ENCODE assay signal across 1 cellular context in the genomic region with DNA sequence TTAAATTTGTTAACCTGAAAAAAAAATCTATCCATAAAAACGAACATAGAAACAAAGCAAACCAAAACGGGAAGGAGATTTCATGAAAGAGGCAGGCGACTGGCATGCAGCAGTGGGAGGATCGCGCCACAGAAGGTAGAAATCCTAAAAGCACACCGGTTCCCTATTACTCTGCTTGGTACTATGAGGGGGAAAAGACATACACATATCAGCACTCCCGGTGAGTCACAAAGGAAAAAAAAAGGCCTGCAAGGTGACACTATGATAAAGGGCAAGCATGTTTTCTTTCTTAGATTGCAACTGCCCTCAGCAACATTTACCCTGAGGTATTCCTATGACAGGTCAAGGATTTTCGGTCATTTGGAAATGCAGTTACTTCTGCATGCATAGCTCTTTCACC.
A peak's percentile ranks its signal among the peaks of the same experiment; 100 is the strongest.
TF ChIP-seq lines count a peak whose summit lies in the region.

No MANE protein-coding gene starts in this region.

TF ChIP-seq in K562, 482 proteins besides CTCF, POLR2A, EP300 and RAD21 (continued from another document and continues in another):
- TF ChIP-seq MCM5 (IDR thresholded peaks at IDR 0.05; ENCODE audit: low read depth) (no peak), JUND (IDR thresholded peaks at IDR 0.05; ENCODE audit: borderline replicate concordance, low read depth, low read length) (peak; percentile 89), JUND (tag; IDR thresholded peaks at IDR 0.05; ENCODE audit: borderline replicate concordance, low read depth, low read length) (peak; percentile 84; the same call in 2 of the 3 replicates), NFATC3 (IDR thresholded peaks at IDR 0.05) (no peak), RBM34 (IDR thresholded peaks at IDR 0.05; ENCODE audit: borderline replicate concordance, insufficient read depth, low read length) (no peak), DPF2 (IDR thresholded peaks at IDR 0.05) (peak; percentile 89), ZNF184 (CRISPR knock-in tag; IDR thresholded peaks at IDR 0.05) (no peak), SMAD2 (IDR thresholded peaks at IDR 0.05; ENCODE audit: low read depth, low read length) (no peak), EWSR1 (IDR thresholded peaks at IDR 0.05; ENCODE audit: borderline replicate concordance, low read depth, partially characterized antibody) (no peak), CSDE1 (IDR thresholded peaks at IDR 0.05) (no peak), ZNF57 (CRISPR knock-in tag; IDR thresholded peaks at IDR 0.05) (no peak), ZNF253 (CRISPR knock-in tag; conservative IDR thresholded peaks at IDR 0.05) (no peak), KDM2B (CRISPR knock-in tag; IDR thresholded peaks at IDR 0.05) (no peak), JUN (IDR thresholded peaks at IDR 0.05; ENCODE audit: borderline replicate concordance, low read depth, low read length) (peak; percentile 54; the same call in 1 of the 2 replicates), JUN (CRISPR knock-in tag; IDR thresholded peaks at IDR 0.05; ENCODE audit: borderline replicate concordance) (no peak), DMBX1 (CRISPR knock-in tag; IDR thresholded peaks at IDR 0.05; ENCODE audit: borderline replicate concordance) (no peak), HDAC6 (IDR thresholded peaks at IDR 0.05; ENCODE audit: low read depth, low read length) (no peak), FOSL1 (tag; conservative IDR thresholded peaks at IDR 0.05) (peak; percentile 89), SIN3B (IDR thresholded peaks at IDR 0.05; ENCODE audit: low read depth) (no peak), ZNF217 (CRISPR knock-in tag; IDR thresholded peaks at IDR 0.05) (no peak), ZNF140 (CRISPR knock-in tag; IDR thresholded peaks at IDR 0.05) (no peak), CREM (IDR thresholded peaks at IDR 0.05; ENCODE audit: low read depth) (no peak), KDM4B (IDR thresholded peaks at IDR 0.05; ENCODE audit: borderline replicate concordance in 2 of 2, low read depth in 1 of 2) (no peak), RCOR1 (IDR thresholded peaks at IDR 0.05; ENCODE audit: borderline replicate concordance in 1 of 2, low read depth in 2 of 2, low read length in 2 of 2) (peak in 1 of 2 experiments; percentile 19; a peak in 1 of 4 replicates), CBFA2T2 (conservative IDR thresholded peaks at IDR 0.05) (peak; percentile 72), TOE1 (IDR thresholded peaks at IDR 0.05; ENCODE audit: borderline replicate concordance) (no peak), TOE1 (CRISPR knock-in tag; IDR thresholded peaks at IDR 0.05; ENCODE audit: borderline replicate concordance, low read depth) (no peak), ZEB2 (IDR thresholded peaks at IDR 0.05) (peak; percentile 40; the same call in 1 of the 2 replicates), ZNF668 (CRISPR knock-in tag; IDR thresholded peaks at IDR 0.05) (no peak)
- TF ChIP-seq, protein P1, sequence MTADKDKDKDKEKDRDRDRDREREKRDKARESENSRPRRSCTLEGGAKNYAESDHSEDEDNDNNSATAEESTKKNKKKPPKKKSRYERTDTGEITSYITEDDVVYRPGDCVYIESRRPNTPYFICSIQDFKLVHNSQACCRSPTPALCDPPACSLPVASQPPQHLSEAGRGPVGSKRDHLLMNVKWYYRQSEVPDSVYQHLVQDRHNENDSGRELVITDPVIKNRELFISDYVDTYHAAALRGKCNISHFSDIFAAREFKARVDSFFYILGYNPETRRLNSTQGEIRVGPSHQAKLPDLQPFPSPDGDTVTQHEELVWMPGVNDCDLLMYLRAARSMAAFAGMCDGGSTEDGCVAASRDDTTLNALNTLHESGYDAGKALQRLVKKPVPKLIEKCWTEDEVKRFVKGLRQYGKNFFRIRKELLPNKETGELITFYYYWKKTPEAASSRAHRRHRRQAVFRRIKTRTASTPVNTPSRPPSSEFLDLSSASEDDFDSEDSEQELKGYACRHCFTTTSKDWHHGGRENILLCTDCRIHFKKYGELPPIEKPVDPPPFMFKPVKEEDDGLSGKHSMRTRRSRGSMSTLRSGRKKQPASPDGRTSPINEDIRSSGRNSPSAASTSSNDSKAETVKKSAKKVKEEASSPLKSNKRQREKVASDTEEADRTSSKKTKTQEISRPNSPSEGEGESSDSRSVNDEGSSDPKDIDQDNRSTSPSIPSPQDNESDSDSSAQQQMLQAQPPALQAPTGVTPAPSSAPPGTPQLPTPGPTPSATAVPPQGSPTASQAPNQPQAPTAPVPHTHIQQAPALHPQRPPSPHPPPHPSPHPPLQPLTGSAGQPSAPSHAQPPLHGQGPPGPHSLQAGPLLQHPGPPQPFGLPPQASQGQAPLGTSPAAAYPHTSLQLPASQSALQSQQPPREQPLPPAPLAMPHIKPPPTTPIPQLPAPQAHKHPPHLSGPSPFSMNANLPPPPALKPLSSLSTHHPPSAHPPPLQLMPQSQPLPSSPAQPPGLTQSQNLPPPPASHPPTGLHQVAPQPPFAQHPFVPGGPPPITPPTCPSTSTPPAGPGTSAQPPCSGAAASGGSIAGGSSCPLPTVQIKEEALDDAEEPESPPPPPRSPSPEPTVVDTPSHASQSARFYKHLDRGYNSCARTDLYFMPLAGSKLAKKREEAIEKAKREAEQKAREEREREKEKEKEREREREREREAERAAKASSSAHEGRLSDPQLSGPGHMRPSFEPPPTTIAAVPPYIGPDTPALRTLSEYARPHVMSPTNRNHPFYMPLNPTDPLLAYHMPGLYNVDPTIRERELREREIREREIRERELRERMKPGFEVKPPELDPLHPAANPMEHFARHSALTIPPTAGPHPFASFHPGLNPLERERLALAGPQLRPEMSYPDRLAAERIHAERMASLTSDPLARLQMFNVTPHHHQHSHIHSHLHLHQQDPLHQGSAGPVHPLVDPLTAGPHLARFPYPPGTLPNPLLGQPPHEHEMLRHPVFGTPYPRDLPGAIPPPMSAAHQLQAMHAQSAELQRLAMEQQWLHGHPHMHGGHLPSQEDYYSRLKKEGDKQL (CRISPR knock-in tag; IDR thresholded peaks at IDR 0.05; ENCODE audit: borderline replicate concordance): no peak
- TF ChIP-seq, protein P2, sequence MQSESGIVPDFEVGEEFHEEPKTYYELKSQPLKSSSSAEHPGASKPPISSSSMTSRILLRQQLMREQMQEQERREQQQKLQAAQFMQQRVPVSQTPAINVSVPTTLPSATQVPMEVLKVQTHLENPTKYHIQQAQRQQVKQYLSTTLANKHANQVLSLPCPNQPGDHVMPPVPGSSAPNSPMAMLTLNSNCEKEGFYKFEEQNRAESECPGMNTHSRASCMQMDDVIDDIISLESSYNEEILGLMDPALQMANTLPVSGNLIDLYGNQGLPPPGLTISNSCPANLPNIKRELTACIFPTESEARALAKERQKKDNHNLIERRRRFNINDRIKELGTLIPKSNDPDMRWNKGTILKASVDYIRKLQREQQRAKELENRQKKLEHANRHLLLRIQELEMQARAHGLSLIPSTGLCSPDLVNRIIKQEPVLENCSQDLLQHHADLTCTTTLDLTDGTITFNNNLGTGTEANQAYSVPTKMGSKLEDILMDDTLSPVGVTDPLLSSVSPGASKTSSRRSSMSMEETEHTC (IDR thresholded peaks at IDR 0.05): no peak
- TF ChIP-seq, protein P3, sequence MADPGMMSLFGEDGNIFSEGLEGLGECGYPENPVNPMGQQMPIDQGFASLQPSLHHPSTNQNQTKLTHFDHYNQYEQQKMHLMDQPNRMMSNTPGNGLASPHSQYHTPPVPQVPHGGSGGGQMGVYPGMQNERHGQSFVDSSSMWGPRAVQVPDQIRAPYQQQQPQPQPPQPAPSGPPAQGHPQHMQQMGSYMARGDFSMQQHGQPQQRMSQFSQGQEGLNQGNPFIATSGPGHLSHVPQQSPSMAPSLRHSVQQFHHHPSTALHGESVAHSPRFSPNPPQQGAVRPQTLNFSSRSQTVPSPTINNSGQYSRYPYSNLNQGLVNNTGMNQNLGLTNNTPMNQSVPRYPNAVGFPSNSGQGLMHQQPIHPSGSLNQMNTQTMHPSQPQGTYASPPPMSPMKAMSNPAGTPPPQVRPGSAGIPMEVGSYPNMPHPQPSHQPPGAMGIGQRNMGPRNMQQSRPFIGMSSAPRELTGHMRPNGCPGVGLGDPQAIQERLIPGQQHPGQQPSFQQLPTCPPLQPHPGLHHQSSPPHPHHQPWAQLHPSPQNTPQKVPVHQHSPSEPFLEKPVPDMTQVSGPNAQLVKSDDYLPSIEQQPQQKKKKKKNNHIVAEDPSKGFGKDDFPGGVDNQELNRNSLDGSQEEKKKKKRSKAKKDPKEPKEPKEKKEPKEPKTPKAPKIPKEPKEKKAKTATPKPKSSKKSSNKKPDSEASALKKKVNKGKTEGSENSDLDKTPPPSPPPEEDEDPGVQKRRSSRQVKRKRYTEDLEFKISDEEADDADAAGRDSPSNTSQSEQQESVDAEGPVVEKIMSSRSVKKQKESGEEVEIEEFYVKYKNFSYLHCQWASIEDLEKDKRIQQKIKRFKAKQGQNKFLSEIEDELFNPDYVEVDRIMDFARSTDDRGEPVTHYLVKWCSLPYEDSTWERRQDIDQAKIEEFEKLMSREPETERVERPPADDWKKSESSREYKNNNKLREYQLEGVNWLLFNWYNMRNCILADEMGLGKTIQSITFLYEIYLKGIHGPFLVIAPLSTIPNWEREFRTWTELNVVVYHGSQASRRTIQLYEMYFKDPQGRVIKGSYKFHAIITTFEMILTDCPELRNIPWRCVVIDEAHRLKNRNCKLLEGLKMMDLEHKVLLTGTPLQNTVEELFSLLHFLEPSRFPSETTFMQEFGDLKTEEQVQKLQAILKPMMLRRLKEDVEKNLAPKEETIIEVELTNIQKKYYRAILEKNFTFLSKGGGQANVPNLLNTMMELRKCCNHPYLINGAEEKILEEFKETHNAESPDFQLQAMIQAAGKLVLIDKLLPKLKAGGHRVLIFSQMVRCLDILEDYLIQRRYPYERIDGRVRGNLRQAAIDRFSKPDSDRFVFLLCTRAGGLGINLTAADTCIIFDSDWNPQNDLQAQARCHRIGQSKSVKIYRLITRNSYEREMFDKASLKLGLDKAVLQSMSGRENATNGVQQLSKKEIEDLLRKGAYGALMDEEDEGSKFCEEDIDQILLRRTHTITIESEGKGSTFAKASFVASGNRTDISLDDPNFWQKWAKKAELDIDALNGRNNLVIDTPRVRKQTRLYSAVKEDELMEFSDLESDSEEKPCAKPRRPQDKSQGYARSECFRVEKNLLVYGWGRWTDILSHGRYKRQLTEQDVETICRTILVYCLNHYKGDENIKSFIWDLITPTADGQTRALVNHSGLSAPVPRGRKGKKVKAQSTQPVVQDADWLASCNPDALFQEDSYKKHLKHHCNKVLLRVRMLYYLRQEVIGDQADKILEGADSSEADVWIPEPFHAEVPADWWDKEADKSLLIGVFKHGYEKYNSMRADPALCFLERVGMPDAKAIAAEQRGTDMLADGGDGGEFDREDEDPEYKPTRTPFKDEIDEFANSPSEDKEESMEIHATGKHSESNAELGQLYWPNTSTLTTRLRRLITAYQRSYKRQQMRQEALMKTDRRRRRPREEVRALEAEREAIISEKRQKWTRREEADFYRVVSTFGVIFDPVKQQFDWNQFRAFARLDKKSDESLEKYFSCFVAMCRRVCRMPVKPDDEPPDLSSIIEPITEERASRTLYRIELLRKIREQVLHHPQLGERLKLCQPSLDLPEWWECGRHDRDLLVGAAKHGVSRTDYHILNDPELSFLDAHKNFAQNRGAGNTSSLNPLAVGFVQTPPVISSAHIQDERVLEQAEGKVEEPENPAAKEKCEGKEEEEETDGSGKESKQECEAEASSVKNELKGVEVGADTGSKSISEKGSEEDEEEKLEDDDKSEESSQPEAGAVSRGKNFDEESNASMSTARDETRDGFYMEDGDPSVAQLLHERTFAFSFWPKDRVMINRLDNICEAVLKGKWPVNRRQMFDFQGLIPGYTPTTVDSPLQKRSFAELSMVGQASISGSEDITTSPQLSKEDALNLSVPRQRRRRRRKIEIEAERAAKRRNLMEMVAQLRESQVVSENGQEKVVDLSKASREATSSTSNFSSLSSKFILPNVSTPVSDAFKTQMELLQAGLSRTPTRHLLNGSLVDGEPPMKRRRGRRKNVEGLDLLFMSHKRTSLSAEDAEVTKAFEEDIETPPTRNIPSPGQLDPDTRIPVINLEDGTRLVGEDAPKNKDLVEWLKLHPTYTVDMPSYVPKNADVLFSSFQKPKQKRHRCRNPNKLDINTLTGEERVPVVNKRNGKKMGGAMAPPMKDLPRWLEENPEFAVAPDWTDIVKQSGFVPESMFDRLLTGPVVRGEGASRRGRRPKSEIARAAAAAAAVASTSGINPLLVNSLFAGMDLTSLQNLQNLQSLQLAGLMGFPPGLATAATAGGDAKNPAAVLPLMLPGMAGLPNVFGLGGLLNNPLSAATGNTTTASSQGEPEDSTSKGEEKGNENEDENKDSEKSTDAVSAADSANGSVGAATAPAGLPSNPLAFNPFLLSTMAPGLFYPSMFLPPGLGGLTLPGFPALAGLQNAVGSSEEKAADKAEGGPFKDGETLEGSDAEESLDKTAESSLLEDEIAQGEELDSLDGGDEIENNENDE (IDR thresholded peaks at IDR 0.05; ENCODE audit: low read depth, low read length): no peak
- TF ChIP-seq, protein P4, sequence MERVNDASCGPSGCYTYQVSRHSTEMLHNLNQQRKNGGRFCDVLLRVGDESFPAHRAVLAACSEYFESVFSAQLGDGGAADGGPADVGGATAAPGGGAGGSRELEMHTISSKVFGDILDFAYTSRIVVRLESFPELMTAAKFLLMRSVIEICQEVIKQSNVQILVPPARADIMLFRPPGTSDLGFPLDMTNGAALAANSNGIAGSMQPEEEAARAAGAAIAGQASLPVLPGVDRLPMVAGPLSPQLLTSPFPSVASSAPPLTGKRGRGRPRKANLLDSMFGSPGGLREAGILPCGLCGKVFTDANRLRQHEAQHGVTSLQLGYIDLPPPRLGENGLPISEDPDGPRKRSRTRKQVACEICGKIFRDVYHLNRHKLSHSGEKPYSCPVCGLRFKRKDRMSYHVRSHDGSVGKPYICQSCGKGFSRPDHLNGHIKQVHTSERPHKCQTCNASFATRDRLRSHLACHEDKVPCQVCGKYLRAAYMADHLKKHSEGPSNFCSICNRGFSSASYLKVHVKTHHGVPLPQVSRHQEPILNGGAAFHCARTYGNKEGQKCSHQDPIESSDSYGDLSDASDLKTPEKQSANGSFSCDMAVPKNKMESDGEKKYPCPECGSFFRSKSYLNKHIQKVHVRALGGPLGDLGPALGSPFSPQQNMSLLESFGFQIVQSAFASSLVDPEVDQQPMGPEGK (CRISPR knock-in tag; IDR thresholded peaks at IDR 0.05; ENCODE audit: borderline replicate concordance): no peak
- TF ChIP-seq, protein P5, sequence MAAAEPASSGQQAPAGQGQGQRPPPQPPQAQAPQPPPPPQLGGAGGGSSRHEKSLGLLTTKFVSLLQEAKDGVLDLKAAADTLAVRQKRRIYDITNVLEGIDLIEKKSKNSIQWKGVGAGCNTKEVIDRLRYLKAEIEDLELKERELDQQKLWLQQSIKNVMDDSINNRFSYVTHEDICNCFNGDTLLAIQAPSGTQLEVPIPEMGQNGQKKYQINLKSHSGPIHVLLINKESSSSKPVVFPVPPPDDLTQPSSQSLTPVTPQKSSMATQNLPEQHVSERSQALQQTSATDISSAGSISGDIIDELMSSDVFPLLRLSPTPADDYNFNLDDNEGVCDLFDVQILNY (CRISPR knock-in tag; IDR thresholded peaks at IDR 0.05): no peak
- TF ChIP-seq, protein P6, sequence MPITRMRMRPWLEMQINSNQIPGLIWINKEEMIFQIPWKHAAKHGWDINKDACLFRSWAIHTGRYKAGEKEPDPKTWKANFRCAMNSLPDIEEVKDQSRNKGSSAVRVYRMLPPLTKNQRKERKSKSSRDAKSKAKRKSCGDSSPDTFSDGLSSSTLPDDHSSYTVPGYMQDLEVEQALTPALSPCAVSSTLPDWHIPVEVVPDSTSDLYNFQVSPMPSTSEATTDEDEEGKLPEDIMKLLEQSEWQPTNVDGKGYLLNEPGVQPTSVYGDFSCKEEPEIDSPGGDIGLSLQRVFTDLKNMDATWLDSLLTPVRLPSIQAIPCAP (CRISPR knock-in tag; IDR thresholded peaks at IDR 0.05; ENCODE audit: borderline replicate concordance): no peak
- TF ChIP-seq, protein P7, sequence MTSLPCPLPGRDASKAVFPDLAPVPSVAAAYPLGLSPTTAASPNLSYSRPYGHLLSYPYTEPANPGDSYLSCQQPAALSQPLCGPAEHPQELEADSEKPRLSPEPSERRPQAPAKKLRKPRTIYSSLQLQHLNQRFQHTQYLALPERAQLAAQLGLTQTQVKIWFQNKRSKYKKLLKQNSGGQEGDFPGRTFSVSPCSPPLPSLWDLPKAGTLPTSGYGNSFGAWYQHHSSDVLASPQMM (CRISPR knock-in tag; IDR thresholded peaks at IDR 0.05): no peak
